26 cellular contexts compared by ENCODE assay signal in the genomic region with DNA sequence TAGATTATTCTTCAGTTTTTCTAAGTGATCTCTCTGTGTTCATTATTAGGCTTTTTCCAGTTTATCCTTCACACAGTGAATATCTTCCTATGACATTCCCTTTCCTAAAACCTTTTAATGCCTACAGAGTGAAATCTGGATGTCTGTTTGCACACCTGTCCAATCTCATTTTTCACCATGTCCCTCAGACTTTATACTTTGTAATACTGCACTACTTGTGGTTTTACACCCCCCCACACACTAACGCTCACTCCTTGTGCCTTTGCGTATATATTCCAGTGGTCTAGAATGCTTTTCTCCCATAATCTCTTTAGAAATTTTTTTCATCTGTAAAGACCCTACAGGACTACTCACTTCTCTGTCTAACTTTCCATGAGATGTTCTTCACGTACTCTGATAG.
"Had no signal": no experiment of that assay in that cellular context is flagged by ENCODE, and none has a peak within 500 bp of the region (broad histone marks: within the 10 kb centered on the region; RNA-seq: fewer than 3 reads in every experiment).

No MANE protein-coding gene starts in this region.

- H3K27ac ChIP-seq: neural progenitor cell, ovary, parathyroid adenoma, psoas muscle, right lobe of liver, sigmoid colon, stomach, thoracic aorta, thyroid gland, tibial nerve, upper lobe of left lung, vagina had no signal

- H3K9me3 ChIP-seq: ovary, psoas muscle, right lobe of liver, sigmoid colon, stomach, thoracic aorta, thyroid gland, tibial nerve, upper lobe of left lung, vagina had no signal

- H3K4me1 ChIP-seq: neural progenitor cell, parathyroid adenoma, psoas muscle, right lobe of liver, sigmoid colon, stomach, thyroid gland, tibial nerve, upper lobe of left lung, vagina had no signal

- ATAC-seq: natural killer cell; psoas muscle; right cardiac atrium; right lobe of liver; stimulated activated effector memory CD8-positive, alpha-beta T cell treated with anti-CD3 and anti-CD28 coated beads, Interleukin-12 subunit alpha, Interleukin-12 subunit beta, amount 100 ng/mL, for 72 hours; stimulated activated naive B cell treated with anti-CD40 and anti-IgM and Interleukin-4, amounts not matched to agents 10 μg/mL and 1 μg/mL and 100 μg/mL, for 72 hours had no signal

- H3K27me3 ChIP-seq: neural progenitor cell, ovary, right lobe of liver, sigmoid colon, stomach, thyroid gland, tibial nerve, upper lobe of left lung, vagina had no signal

- FAIRE-seq: small intestine, urothelium cell line had no signal

- H3K4me3 ChIP-seq: neural progenitor cell, ovary, psoas muscle, right lobe of liver, sigmoid colon, stomach, thoracic aorta, thyroid gland, tibial nerve, upper lobe of left lung, vagina had no signal

- DNase-seq: natural killer cell; occipital lobe; ovary; posterior cingulate gyrus; psoas muscle; right cardiac atrium; right lobe of liver; sigmoid colon; small intestine; stimulated activated CD4-positive, alpha-beta T cell treated with anti-CD3 and anti-CD28 coated beads, Interleukin-15, amount 100 ng/mL, for 24 hours; stimulated activated CD4-positive, alpha-beta T cell treated with anti-CD3 and anti-CD28 coated beads, Interleukin-2, amount 100 ng/mL, for 24 hours; stimulated activated CD4-positive, alpha-beta T cell treated with anti-CD3 and anti-CD28 coated beads, Interleukin-2, amount 100 ng/mL, for 48 hours; stimulated activated CD4-positive, alpha-beta T cell treated with anti-CD3 and anti-CD28 coated beads, Interleukin-4, amount 100 ng/mL, for 24 hours; stimulated activated naive B cell treated with anti-CD40 and anti-IgM and Interleukin-4, amounts not matched to agents 10 μg/mL and 1 μg/mL and 100 μg/mL, for 72 hours; stimulated activated naive CD4-positive, alpha-beta T cell treated with Interleukin-2 at 50 U/mL for 16 hours; stomach; thyroid gland; trophoblast cell had no signal

- H3K36me3 ChIP-seq: neural progenitor cell, ovary, right lobe of liver, vagina had no signal
